1 cellular context compared by ENCODE assay signal in the genomic region with DNA sequence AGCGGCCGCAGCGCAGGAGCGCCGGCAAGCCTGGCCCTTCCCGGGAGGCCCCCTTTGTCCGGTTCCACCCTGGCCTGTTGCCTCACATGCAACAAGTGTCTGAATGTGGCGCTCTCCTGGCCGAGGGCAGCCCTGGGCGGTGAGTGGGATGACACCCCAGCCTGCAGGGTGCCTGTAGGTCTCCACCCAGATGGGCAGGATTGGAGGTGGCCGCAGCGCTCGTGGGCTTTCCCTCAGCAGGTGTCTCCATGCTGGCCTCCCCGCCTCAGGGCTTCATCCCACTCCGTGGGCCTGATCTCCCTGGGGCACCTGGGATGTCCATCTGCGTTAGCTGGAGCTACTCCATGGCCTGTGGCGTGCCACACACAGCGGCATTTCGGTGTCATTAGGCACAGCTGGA.
TF ChIP-seq lines count a peak whose summit lies in the region.

No MANE protein-coding gene starts in this region.

TF ChIP-seq in WTC11, 78 proteins besides CTCF, POLR2A, EP300 and RAD21 (continued from another document):
- no peak for TF ChIP-seq ZNF532 (CRISPR knock-in tag; IDR thresholded peaks at IDR 0.05; ENCODE audit: borderline replicate concordance)
- TF ChIP-seq, protein P1, sequence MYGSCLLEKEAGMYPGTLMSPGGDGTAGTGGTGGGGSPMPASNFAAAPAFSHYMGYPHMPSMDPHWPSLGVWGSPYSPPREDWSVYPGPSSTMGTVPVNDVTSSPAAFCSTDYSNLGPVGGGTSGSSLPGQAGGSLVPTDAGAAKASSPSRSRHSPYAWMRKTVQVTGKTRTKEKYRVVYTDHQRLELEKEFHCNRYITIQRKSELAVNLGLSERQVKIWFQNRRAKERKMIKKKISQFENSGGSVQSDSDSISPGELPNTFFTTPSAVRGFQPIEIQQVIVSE (CRISPR knock-in tag; IDR thresholded peaks at IDR 0.05; ENCODE audit: borderline replicate concordance) = no peak
- TF ChIP-seq MXD4 (CRISPR knock-in tag; IDR thresholded peaks at IDR 0.05; ENCODE audit: borderline replicate concordance) = no peak
- no peak for TF ChIP-seq SP1 (CRISPR knock-in tag; conservative IDR thresholded peaks at IDR 0.05)
- no peak for TF ChIP-seq PRDM15 (CRISPR knock-in tag; IDR thresholded peaks at IDR 0.05)
- TF ChIP-seq TCF7 (CRISPR knock-in tag; IDR thresholded peaks at IDR 0.05; ENCODE audit: low read depth) = no peak
- TF ChIP-seq FOXJ3 (CRISPR knock-in tag; IDR thresholded peaks at IDR 0.05; ENCODE audit: borderline replicate concordance) = no peak
- no peak for TF ChIP-seq ZNF121 (CRISPR knock-in tag; IDR thresholded peaks at IDR 0.05)
- no peak for TF ChIP-seq GRHL2 (CRISPR knock-in tag; IDR thresholded peaks at IDR 0.05; ENCODE audit: insufficient replicate concordance, severe bottlenecking)
